ENCODE assay signal across 13 cellular contexts in the genomic region with DNA sequence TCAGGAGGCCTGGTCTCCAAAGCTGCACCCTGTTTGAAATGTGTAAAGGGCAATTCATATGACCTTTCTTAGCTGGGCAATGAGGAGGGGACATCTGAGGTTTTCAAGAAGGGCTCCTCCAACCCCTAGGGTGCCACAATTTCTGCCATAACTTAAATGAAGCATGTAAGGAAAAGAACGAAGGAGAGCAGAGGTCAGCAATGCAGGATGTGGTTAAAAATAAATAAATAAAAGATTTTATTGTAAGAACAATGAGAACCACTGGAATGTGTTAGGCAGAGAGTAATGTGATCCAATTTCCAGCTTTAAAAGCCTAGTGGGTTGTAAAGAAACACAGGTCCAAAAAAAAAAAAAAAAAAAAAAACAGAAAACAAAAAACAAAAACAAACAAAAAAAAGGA.
A peak's percentile ranks its signal among the peaks of the same experiment; 100 is the strongest.
DNase-seq lines count a peak whose midpoint lies in the region; ATAC-seq and TF ChIP-seq lines count a peak whose summit lies in the region.
"Had no signal": no experiment of that assay in that cellular context is flagged by ENCODE, and none has a peak within 500 bp of the region (broad histone marks: within the 10 kb centered on the region; RNA-seq: fewer than 3 reads in every experiment).

No MANE protein-coding gene starts in this region.

- H3K27me3 ChIP-seq in A673 (replicated peaks; ENCODE audit: insufficient read depth, low read depth, low read length, poor library complexity) (no peaks in the 10 kb centered on the region), foreskin keratinocyte (no peaks in the 10 kb centered on the region)
- H3K27me3 ChIP-seq in CD4-positive, alpha-beta T cell (ENCODE audit: control insufficient read depth, insufficient read depth, low read length) = no peaks in the 10 kb centered on the region

- H3K27ac Mint-ChIP-seq in T-cell = no peak overlapping the region
- no peak overlapping the region for H3K27ac Mint-ChIP-seq in CD4-positive, alpha-beta T cell
- H3K27ac Mint-ChIP-seq: nephron; stimulated activated naive B cell treated with anti-CD40 and anti-IgM and Interleukin-4, amounts not matched to agents 10 μg/mL and 1 μg/mL and 100 μg/mL, for 72 hours had no signal

- no peaks in the 10 kb centered on the region for H3K9me3 ChIP-seq in A673 (ENCODE audit: low read depth, low read length, poor library complexity, severe bottlenecking)
- no peaks in the 10 kb centered on the region for H3K9me3 ChIP-seq in CD4-positive, alpha-beta T cell (ENCODE audit: control insufficient read depth, low read length)

- H3K9me3 Mint-ChIP-seq in T-cell = peaks cover 8 to 24% (median 16%) of the 10 kb centered on the region in 3 donors
- H3K9me3 Mint-ChIP-seq in CD4-positive, alpha-beta T cell = peaks cover 3% of the 10 kb centered on the region
- H3K9me3 Mint-ChIP-seq: stimulated activated naive B cell treated with anti-CD40 and anti-IgM and Interleukin-4, amounts not matched to agents 10 μg/mL and 1 μg/mL and 100 μg/mL, for 72 hours had no signal

- no peaks in the 10 kb centered on the region for H3K36me3 ChIP-seq in A673 (ENCODE audit: insufficient read depth, low read length, poor library complexity, severe bottlenecking)

- POLR2A ChIA-PET in A673 (lab: Charles Lee; ENCODE audit: low non-redundant PET) = no interaction called here
- POLR2A ChIA-PET in T-cell (lab: Charles Lee) = no interaction called here
- POLR2A ChIA-PET in CD4-positive, alpha-beta T cell (lab: Charles Lee) = no interaction called here

- H3K4me1 ChIP-seq in A673 (ENCODE audit: insufficient read depth, low read length, poor library complexity, severe bottlenecking) = peaks cover 27% of the 10 kb centered on the region
- H3K4me1 ChIP-seq in foreskin keratinocyte = peaks cover 19% of the 10 kb centered on the region

- peak; percentile 29 for ATAC-seq in foreskin keratinocyte
- ATAC-seq in T-cell (replicated peaks in 1 of 4) = no peak
- no peak for ATAC-seq in CD4-positive, alpha-beta T cell (ENCODE audit: poor library complexity)
- ATAC-seq: stimulated activated naive B cell treated with anti-CD40 and anti-IgM and Interleukin-4, amounts not matched to agents 10 μg/mL and 1 μg/mL and 100 μg/mL, for 72 hours had no signal

- peak; percentile 81 for DNase-seq in A673 (ENCODE audit: low spot score)
- peak; percentile 51 for DNase-seq in HS-27A (ENCODE audit: low read depth)
- DNase-seq in amniotic epithelial cell (ENCODE audit: low read depth) = peak; percentile 87
- peak; percentile 39 to 60 for DNase-seq in foreskin keratinocyte
- no peak for DNase-seq in T-cell
- DNase-seq in DMS 273 (lab: John Stamatoyannopoulos, UW; ENCODE audit: unreplicated experiment) = no peak
- no peak for DNase-seq in CD4-positive, alpha-beta T cell
- no peak for DNase-seq in globus pallidus (ENCODE audit: low spot score)
- DNase-seq: activated naive CD4-positive, alpha-beta T cell treated with anti-CD3 and anti-CD28 coated beads, Interleukin-2, amount 50 U/mL, for 16 hours; H7; MV-4-11; stimulated activated naive B cell treated with anti-CD40 and anti-IgM and Interleukin-4, amounts not matched to agents 10 μg/mL and 1 μg/mL and 100 μg/mL, for 72 hours had no signal

- intact Hi-C loops in A673 (cut with micrococcal nuclease; ENCODE audit: unreplicated experiment) = loop anchor here (5.0 kb wide), 1 partner anchor 56 kb away; no protein-coding TSS in a partner anchor
- intact Hi-C loops in CD4-positive, alpha-beta T cell (cut with DNase I, micrococcal nuclease) = no loop called here

- no peaks in the 10 kb centered on the region for H3K36me3 Mint-ChIP-seq in T-cell
- H3K36me3 Mint-ChIP-seq in CD4-positive, alpha-beta T cell (ENCODE audit: low read depth) = no peaks in the 10 kb centered on the region
- H3K36me3 Mint-ChIP-seq: stimulated activated naive B cell treated with anti-CD40 and anti-IgM and Interleukin-4, amounts not matched to agents 10 μg/mL and 1 μg/mL and 100 μg/mL, for 72 hours had no signal

- H3K4me1 Mint-ChIP-seq in T-cell = no peaks in the 10 kb centered on the region
- H3K4me1 Mint-ChIP-seq in CD4-positive, alpha-beta T cell (ENCODE audit: low read depth) = no peaks in the 10 kb centered on the region
- H3K4me1 Mint-ChIP-seq: nephron; stimulated activated naive B cell treated with anti-CD40 and anti-IgM and Interleukin-4, amounts not matched to agents 10 μg/mL and 1 μg/mL and 100 μg/mL, for 72 hours had no signal

- CTCF ChIA-PET in A673 (lab: Charles Lee) = interaction anchor here (0.6 kb wide), 1 partner anchor 137 kb away, joined by 6 read pairs; no protein-coding TSS in a partner anchor
- CTCF ChIA-PET in T-cell (lab: Charles Lee) = interaction anchor here in 1 of 2 donors (0.6 kb wide), 1 partner anchor 22 kb away, joined by 5 read pairs; no protein-coding TSS in a partner anchor
- CTCF ChIA-PET in CD4-positive, alpha-beta T cell (lab: Charles Lee) = no interaction called here

- peak overlapping the region; percentile 87 for H3K27ac ChIP-seq in A673 (ENCODE audit: low read depth, low read length, poor library complexity, severe bottlenecking)
- H3K27ac ChIP-seq in foreskin keratinocyte = no peak overlapping the region
- no peak overlapping the region for H3K27ac ChIP-seq in CD4-positive, alpha-beta T cell (ENCODE audit: low read depth, low read length)

- no peaks in the 10 kb centered on the region for H3K27me3 Mint-ChIP-seq in T-cell
- H3K27me3 Mint-ChIP-seq in CD4-positive, alpha-beta T cell = no peaks in the 10 kb centered on the region

- no peak overlapping the region for H3K4me3 Mint-ChIP-seq in T-cell
- no peak overlapping the region for H3K4me3 Mint-ChIP-seq in CD4-positive, alpha-beta T cell
- H3K4me3 Mint-ChIP-seq: nephron; stimulated activated naive B cell treated with anti-CD40 and anti-IgM and Interleukin-4, amounts not matched to agents 10 μg/mL and 1 μg/mL and 100 μg/mL, for 72 hours had no signal

- no TSS peak for BruUV-seq in A673 (replicated peaks; lab: Mats Ljungman, UMichigan)

- no peak for TF ChIP-seq CTCF in A673 (conservative IDR thresholded peaks at IDR 0.05; ENCODE audit: low read depth, low read length)
- no peak for TF ChIP-seq CTCF in foreskin keratinocyte (conservative IDR thresholded peaks at IDR 0.05)
- TF ChIP-seq CTCF in CD4-positive, alpha-beta T cell (IDR thresholded peaks at IDR 0.05) = no peak

- H3K4me3 ChIP-seq in A673 (ENCODE audit: low read depth, low read length, poor library complexity, severe bottlenecking) = no peak overlapping the region

Comparison
In these comparisons a context has a peak if more than half of its experiments do, and no peak if none do; other contexts are left out.
1. DNase-seq: peak in A673 (single experiment), HS-27A (single experiment), amniotic epithelial cell (single experiment) and foreskin keratinocyte (2 of 2); none in T-cell (0 of 34), DMS 273 (single experiment), CD4-positive, alpha-beta T cell (0 of 10) and globus pallidus (single experiment).